ENCODE assay signal across 7 cellular contexts in genomic region chr16:57187902-57188710, GRCh38. TPM values are rescaled to one million over a fixed set of nuclear protein-coding genes. Genes with fewer than 3 reads are reported as not detected.
A peak's percentile ranks its signal among the peaks of the same experiment; 100 is the strongest.
DNase-seq lines count a peak whose midpoint lies in the region; ATAC-seq and TF ChIP-seq lines count a peak whose summit lies in the region.
"Not testable (repeated sequence)": the region's sequence is repeated elsewhere in the genome, so short reads cannot be mapped to it uniquely, and the experiment has no call there.

No MANE protein-coding gene starts in this region.

- peak overlapping the region; percentile 87 for H3K4me2 ChIP-seq in Loucy (ENCODE audit: low read depth, low read length, poor library complexity, severe bottlenecking)
- peak overlapping the region; percentile 75 for H3K4me2 ChIP-seq in mesenchymal stem cell (ENCODE audit: low read length, poor library complexity, severe bottlenecking)

- peaks cover 35% of the 10 kb centered on the region for H3K4me1 Mint-ChIP-seq in WTC11
- peaks cover 68% of the 10 kb centered on the region for H3K4me1 Mint-ChIP-seq in brain

- H2AK5ac ChIP-seq in mesenchymal stem cell (ENCODE audit: low read length, severe bottlenecking) = not testable (repeated sequence)

- not testable (repeated sequence) for H3K27me3 Mint-ChIP-seq in WTC11 (ENCODE audit: low read depth)
- peaks cover 15% of the 10 kb centered on the region for H3K27me3 Mint-ChIP-seq in brain

- H2BK120ac ChIP-seq in mesenchymal stem cell (ENCODE audit: low read depth, low read length) = not testable (repeated sequence)

- H3K36me3 Mint-ChIP-seq in WTC11 = not testable (repeated sequence)
- H3K36me3 Mint-ChIP-seq in brain = peaks cover 28% of the 10 kb centered on the region

- peak overlapping the region; percentile 93 for H3K9ac ChIP-seq in Loucy (ENCODE audit: low read depth, low read length, poor library complexity, severe bottlenecking)
- H3K9ac ChIP-seq in mesenchymal stem cell (ENCODE audit: low read length) = peak overlapping the region; percentile 97
- H3K9ac ChIP-seq in rectal smooth muscle tissue (ENCODE audit: low read length) = not testable (repeated sequence)

- H3F3A ChIP-seq in Loucy (ENCODE audit: low read depth) = not testable (repeated sequence)

- not testable (repeated sequence) for H3K9me3 ChIP-seq in Loucy (ENCODE audit: insufficient read depth, low read depth, low read length); mesenchymal stem cell (ENCODE audit: control insufficient read depth, low read length)

- H2BK15ac ChIP-seq in mesenchymal stem cell (ENCODE audit: low read depth, poor library complexity, severe bottlenecking) = not testable (repeated sequence)

- H3K79me2 ChIP-seq in Loucy (ENCODE audit: insufficient read depth, low read length) = peaks cover 96% of the 10 kb centered on the region

- H3K79me1 ChIP-seq in mesenchymal stem cell (replicated peaks; ENCODE audit: low read length, poor library complexity, severe bottlenecking) = not testable (repeated sequence)

- not testable (repeated sequence) for H2BK5ac ChIP-seq in mesenchymal stem cell (ENCODE audit: low read depth, low read length, poor library complexity, severe bottlenecking)

- 97% methylated on average over 16 of the region's 18 CpGs for WGBS in mesenchymal stem cell

- not testable (repeated sequence) for H3K23ac ChIP-seq in mesenchymal stem cell (ENCODE audit: low read length in 2 of 2)

- H3K27me3 ChIP-seq in Loucy (ENCODE audit: insufficient read depth, low read length, poor library complexity, severe bottlenecking); mesenchymal stem cell (ENCODE audit: control insufficient read depth in 1 of 2, insufficient read depth in 1 of 2, low read length in 2 of 2); rectal smooth muscle tissue (ENCODE audit: control insufficient read depth, insufficient read depth, low read length): not testable (repeated sequence)

- not testable (repeated sequence) for ATAC-seq in WTC11

- H3K27ac ChIP-seq in mesenchymal stem cell (ENCODE audit: low read length, poor library complexity, severe bottlenecking) = peak overlapping the region; percentile 83
- H3K27ac ChIP-seq in rectal smooth muscle tissue (ENCODE audit: low read depth, low read length) = not testable (repeated sequence)

- H2AFZ ChIP-seq in Loucy (ENCODE audit: low read length); mesenchymal stem cell (ENCODE audit: low read depth, low read length): not testable (repeated sequence)

- H3K4me3 ChIP-seq in GM08714 (ENCODE audit: low read length) (peak overlapping the region; percentile 91), Loucy (ENCODE audit: low read length, poor library complexity, severe bottlenecking) (peak overlapping the region; percentile 94), fibroblast of pulmonary artery (replicated peaks; ENCODE audit: low read depth, low read length) (peak overlapping the region; percentile 70), mesenchymal stem cell (ENCODE audit: insufficient read depth in 1 of 2, low read depth in 1 of 2, low read length in 2 of 2) (peak overlapping the region in 1 of 2 experiments; percentile 82), rectal smooth muscle tissue (ENCODE audit: low read length) (peak overlapping the region; percentile 97)

- H3K4me3 Mint-ChIP-seq in WTC11 (peak overlapping the region; percentile 96), brain (peak overlapping the region; percentile 97 to 100 (median 98))

- H3K27ac Mint-ChIP-seq in WTC11 = peak overlapping the region; percentile 61
- H3K27ac Mint-ChIP-seq in brain = peak overlapping the region; percentile 0 to 99 (median 98)

- not testable (repeated sequence) for H3K4ac ChIP-seq in mesenchymal stem cell (ENCODE audit: low read depth in 1 of 2, low read length in 2 of 2)

- not testable (repeated sequence) for H3K14ac ChIP-seq in mesenchymal stem cell (ENCODE audit: low read length in 2 of 2)

- H3K9me3 Mint-ChIP-seq in WTC11, brain: not testable (repeated sequence)

- not testable (repeated sequence) for H3K9me2 ChIP-seq in Loucy (replicated peaks; ENCODE audit: low read depth, low read length)

- not testable (repeated sequence) for H3K36me3 ChIP-seq in Loucy (ENCODE audit: insufficient read depth, low read length); mesenchymal stem cell (ENCODE audit: control insufficient read depth in 1 of 2, insufficient read depth in 2 of 2, low read depth in 1 of 2, low read length in 2 of 2); rectal smooth muscle tissue (ENCODE audit: control insufficient read depth, insufficient read depth, low read length)

- CTCF ChIA-PET in WTC11 (lab: Charles Lee) = interaction anchor here (1.2 to 1.3 kb wide), 3 partner anchors 90 to 112 kb away, joined by 3 to 4 read pairs (median 4); partner anchors contain the start of gene CPNE2

- not testable (repeated sequence) for DNase-seq in WTC11 (ENCODE audit: low spot score); fibroblast of pulmonary artery (ENCODE audit: low read depth); mesenchymal stem cell

- peaks cover 55% of the 10 kb centered on the region for H3K4me1 ChIP-seq in Loucy (ENCODE audit: insufficient read depth, low read length, poor library complexity, severe bottlenecking)
- H3K4me1 ChIP-seq in mesenchymal stem cell (ENCODE audit: control insufficient read depth, insufficient read depth, low read depth, low read length) = peaks cover 13% of the 10 kb centered on the region
- peaks cover 17% of the 10 kb centered on the region for H3K4me1 ChIP-seq in rectal smooth muscle tissue (ENCODE audit: control insufficient read depth, insufficient read depth, low read length)

- H3K18ac ChIP-seq in mesenchymal stem cell (ENCODE audit: low read depth in 1 of 2, low read length in 2 of 2) = not testable (repeated sequence)

- not testable (repeated sequence) for H4K91ac ChIP-seq in mesenchymal stem cell (ENCODE audit: low read length)

- POLR2A ChIA-PET in WTC11 (lab: Charles Lee) = not testable (repeated sequence)

- not testable (repeated sequence) for H2BK12ac ChIP-seq in mesenchymal stem cell (ENCODE audit: low read length in 2 of 2)

- not testable (repeated sequence) for TF ChIP-seq CTCF in Loucy (conservative IDR thresholded peaks at IDR 0.05; ENCODE audit: low read length); WTC11 (IDR thresholded peaks at IDR 0.05); brain (conservative IDR thresholded peaks at IDR 0.05); fibroblast of pulmonary artery (IDR thresholded peaks at IDR 0.05; ENCODE audit: low read length, missing control alignments)

- H4K8ac ChIP-seq in mesenchymal stem cell (ENCODE audit: low read length) = not testable (repeated sequence)

- peaks cover 54% of the 10 kb centered on the region for H4K20me1 ChIP-seq in Loucy (ENCODE audit: insufficient read depth, low read length, poor library complexity, severe bottlenecking)

RNA-seq across cellular contexts. Expression of gene RSPRY1, which starts 2.0 kb away (rescaled TPM):
- 22.7 to 28.5 TPM (median 26.8 TPM) in 3 replicates for total RNA-seq in WTC11 (2021)
- polyA plus RNA-seq in brain (ENCODE audit: insufficient read depth, low read depth, low replicate concordance) = 22.6 TPM
- 55.6 TPM for polyA plus RNA-seq in mesenchymal stem cell (2013, experiment 1 of 2)
- 53.4 TPM for polyA plus RNA-seq in mesenchymal stem cell (2013, experiment 2 of 2)

RNA-seq across cellular contexts. Expression of gene PSME3IP1, which starts 2.3 kb away (rescaled TPM):
- 102 to 107 TPM (median 104 TPM) in 3 replicates for total RNA-seq in WTC11 (2021)
- polyA plus RNA-seq in brain (ENCODE audit: insufficient read depth, low read depth, low replicate concordance) = 208 TPM
- 72.7 TPM for polyA plus RNA-seq in mesenchymal stem cell (2013, experiment 1 of 2)
- polyA plus RNA-seq in mesenchymal stem cell (2013, experiment 2 of 2) = 70.2 TPM

RNA-seq across cellular contexts. Expression of gene ARL2BP, which starts 57.0 kb away (rescaled TPM):
- total RNA-seq in WTC11 (2021) = 10.6 to 12.4 TPM (median 12.3 TPM) in 3 replicates
- 62.5 TPM for polyA plus RNA-seq in brain (ENCODE audit: insufficient read depth, low read depth, low replicate concordance)
- 81.6 TPM for polyA plus RNA-seq in mesenchymal stem cell (2013, experiment 1 of 2)
- polyA plus RNA-seq in mesenchymal stem cell (2013, experiment 2 of 2) = 83.7 TPM
